Comparison of ENCODE assay signal across 8 cellular contexts in the genomic region with DNA sequence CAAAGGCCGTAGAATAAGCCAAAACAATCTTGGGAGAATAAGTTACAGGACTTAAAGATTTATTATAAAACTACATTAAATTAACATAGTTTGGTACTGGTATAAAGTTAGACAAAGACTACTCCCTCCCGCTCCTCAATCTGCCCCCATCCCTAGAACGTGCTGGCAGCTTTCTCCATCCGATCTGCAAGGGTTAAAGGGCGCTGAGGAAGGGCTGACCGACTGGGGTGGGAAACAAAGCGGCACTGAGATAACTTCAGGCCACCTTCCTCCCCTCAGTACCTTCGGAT. TPM values are rescaled to one million over a fixed set of nuclear protein-coding genes. Genes with fewer than 3 reads are reported as not detected.
DNase-seq lines count a peak whose midpoint lies in the region; ATAC-seq lines count a peak whose summit lies in the region.

No MANE protein-coding gene starts in this region.

- H3K36me3 ChIP-seq in aorta (ENCODE audit: control insufficient read depth in 1 of 2, insufficient read depth in 2 of 2, low read length in 1 of 2): peaks cover 0 to 3% of the 10 kb centered on the region in 2 donors

- WGBS in aorta, 2 donors: 0% methylated on average over 8 of the region's 8 CpGs

- H3K27ac ChIP-seq in angular gyrus (ENCODE audit: low read depth, low read length): peak overlapping the region; percentile 97
- H3K27ac ChIP-seq in aorta (ENCODE audit: low read depth in 1 of 2, low read length in 2 of 2): peak overlapping the region in 1 of 2 donors; percentile 97

- peaks cover 2 to 4% of the 10 kb centered on the region in 2 donors for H3K4me1 ChIP-seq in aorta (ENCODE audit: control insufficient read depth in 1 of 2, insufficient read depth in 2 of 2, low read length in 2 of 2)

- no peaks in the 10 kb centered on the region for H3K27me3 ChIP-seq in aorta (ENCODE audit: control insufficient read depth in 1 of 2, insufficient read depth in 2 of 2, low read length in 1 of 2)

- intact Hi-C loops in left colon (cut with DNase I, micrococcal nuclease): loop anchor here in 1 of 2 donors (5.0 to 10.0 kb wide), 2 partner anchors 35 to 197 kb away; partner anchors contain the start of genes CKAP2 and VPS36
- intact Hi-C loops in aorta (cut with DNase I): loop anchor here in 1 of 2 donors (10.0 kb wide), 1 partner anchor 207 kb away; no protein-coding TSS in a partner anchor

- no peaks in the 10 kb centered on the region for H3K9me3 ChIP-seq in aorta (ENCODE audit: control insufficient read depth, low read length)

- DNase-seq in SKM-1 (lab: John Stamatoyannopoulos, UW; ENCODE audit: unreplicated experiment): peak; percentile 74
- no peak for DNase-seq in SKM-1 treated with dmso at 0.1 percent for 144 hours (lab: John Stamatoyannopoulos, UW; ENCODE audit: unreplicated experiment)
- DNase-seq in left colon: no peak
- DNase-seq in aorta: no peak
- DNase-seq in AG20443 (ENCODE audit: low spot score): no peak

- ATAC-seq in HG03159 (IDR thresholded peaks at IDR 0.05; ENCODE audit: unreplicated experiment): peak; percentile 14
- peak; percentile 49 for ATAC-seq in left colon
- peak; percentile 50 for ATAC-seq in aorta (ENCODE audit: low FRiP score)
- no peak for ATAC-seq in GM18520 (IDR thresholded peaks at IDR 0.05; ENCODE audit: unreplicated experiment)

- peak overlapping the region; percentile 75 to 92 for H3K4me3 ChIP-seq in aorta (ENCODE audit: low read length in 2 of 2)

RNA-seq across cellular contexts. Expression of gene SUGT1, which starts 0.8 kb away (rescaled TPM):
- 10 to 100 TPM; 39.8 to 41.6 TPM for total RNA-seq in left colon
- 10 to 100 TPM; 44.2 to 44.4 TPM for total RNA-seq in aorta
- 10 to 100 TPM; 30.2 to 36.4 TPM for polyA plus RNA-seq in aorta

RNA-seq across cellular contexts. Expression of gene HNRNPA1L2, which starts 9.6 kb away (rescaled TPM):
- total RNA-seq in left colon (1 to 10 TPM; 2.6 to 3.3 TPM), aorta (1 to 10 TPM; 5.0 to 9.9 TPM)
- polyA plus RNA-seq in aorta: 10 to 100 TPM in 1 of 2 donors, 1 to 10 TPM in 1; 6.9 to 14.4 TPM
